ENCODE assay signal across 1 cellular context in genomic region chr1:21687081-21687529, GRCh38.
TF ChIP-seq lines count a peak whose summit lies in the region.

No MANE protein-coding gene starts in this region.

TF ChIP-seq in K562, 482 proteins besides CTCF, POLR2A, EP300 and RAD21 (continued from another document and continues in another):
- TF ChIP-seq ZBTB2 (IDR thresholded peaks at IDR 0.05) (peak; percentile 18; the same call in 1 of the 2 replicates), LEF1 (IDR thresholded peaks at IDR 0.05) (peak; percentile 67), STAT5A (IDR thresholded peaks at IDR 0.05; ENCODE audit: borderline replicate concordance, low read length) (peak; percentile 70; the same call in 1 of the 2 replicates), JUND (IDR thresholded peaks at IDR 0.05; ENCODE audit: borderline replicate concordance, low read depth, low read length) (peak; percentile 97), JUND (tag; IDR thresholded peaks at IDR 0.05; ENCODE audit: borderline replicate concordance, low read depth, low read length) (peak; percentile 96), ZNF41 (CRISPR knock-in tag; conservative IDR thresholded peaks at IDR 0.05) (no peak), ARNT (IDR thresholded peaks at IDR 0.05) (peak in 1 of 2 experiments; percentile 14; a peak in 1 of 4 replicates), TEAD4 (IDR thresholded peaks at IDR 0.05; ENCODE audit: low read length) (peak; percentile 88), TEAD4 (CRISPR knock-in tag; IDR thresholded peaks at IDR 0.05; ENCODE audit: borderline replicate concordance) (no peak), NCOA2 (IDR thresholded peaks at IDR 0.05; ENCODE audit: partially characterized antibody in 2 of 2) (peak in 1 of 2 experiments; percentile 66), TEAD2 (tag; IDR thresholded peaks at IDR 0.05) (0 out of 2 replicates have a peak, but pooled peaks have one; percentile 20), MTA1 (IDR thresholded peaks at IDR 0.05; ENCODE audit: borderline replicate concordance) (peak; percentile 32; the same call in 1 of the 2 replicates), GATAD2B (IDR thresholded peaks at IDR 0.05; ENCODE audit: borderline replicate concordance) (peak; percentile 79), SOX6 (IDR thresholded peaks at IDR 0.05) (peak; percentile 94), EP400 (IDR thresholded peaks at IDR 0.05) (peak; percentile 45; the same call in 1 of the 2 replicates), SRF (CRISPR knock-in tag; IDR thresholded peaks at IDR 0.05) (no peak), CEBPB (tag; IDR thresholded peaks at IDR 0.05) (peak; percentile 85), HDAC3 (IDR thresholded peaks at IDR 0.05; ENCODE audit: borderline replicate concordance, partially characterized antibody) (peak; percentile 78), TRIM24 (IDR thresholded peaks at IDR 0.05) (peak; percentile 49 to 84; a peak in 2 of 4 replicates), MYNN (IDR thresholded peaks at IDR 0.05) (peak; percentile 48; the same call in 1 of the 2 replicates), MYNN (CRISPR knock-in tag; IDR thresholded peaks at IDR 0.05) (no peak), CBFA2T3 (IDR thresholded peaks at IDR 0.05) (peak; percentile 92), NFE2 (IDR thresholded peaks at IDR 0.05; ENCODE audit: low read depth) (peak; percentile 37; the same call in 1 of the 2 replicates), ZNF589 (CRISPR knock-in tag; IDR thresholded peaks at IDR 0.05; ENCODE audit: low read depth) (peak; percentile 91), L3MBTL2 (IDR thresholded peaks at IDR 0.05) (peak; percentile 45; the same call in 1 of the 2 replicates), NR2C1 (IDR thresholded peaks at IDR 0.05) (no peak), NR2C1 (tag; IDR thresholded peaks at IDR 0.05) (0 out of 2 replicates have a peak, but pooled peaks have one; percentile 12), FOXK2 (conservative IDR thresholded peaks at IDR 0.05 in 1 of 2, IDR thresholded peaks at IDR 0.05 in 1 of 2; ENCODE audit: low read depth in 2 of 2) (peak; percentile 27 to 38; a peak in 2 of 4 replicates), FOXM1 (IDR thresholded peaks at IDR 0.05; ENCODE audit: low read depth) (peak; percentile 80), FOXM1 (CRISPR knock-in tag; IDR thresholded peaks at IDR 0.05; ENCODE audit: low read depth) (no peak), TCFL5 (CRISPR knock-in tag; conservative IDR thresholded peaks at IDR 0.05) (no peak), MBD1 (CRISPR knock-in tag; IDR thresholded peaks at IDR 0.05) (no peak), FUS (optimal IDR thresholded peaks at IDR 0.05; ENCODE audit: low read depth, low read length) (no peak), KDM1A (IDR thresholded peaks at IDR 0.05) (peak; percentile 81 to 87), SMARCE1 (IDR thresholded peaks at IDR 0.05) (peak; percentile 60), CHAMP1 (IDR thresholded peaks at IDR 0.05) (peak; percentile 32), UBTF (IDR thresholded peaks at IDR 0.05; ENCODE audit: borderline replicate concordance in 1 of 2, low read depth in 2 of 2, low read length in 2 of 2) (no peak), BRCA1 (IDR thresholded peaks at IDR 0.05) (no peak), BRCA1 (CRISPR knock-in tag; IDR thresholded peaks at IDR 0.05) (no peak), SUPT5H (IDR thresholded peaks at IDR 0.05) (no peak), MYBL2 (IDR thresholded peaks at IDR 0.05; ENCODE audit: low read depth) (peak; percentile 72), MYBL2 (CRISPR knock-in tag; IDR thresholded peaks at IDR 0.05; ENCODE audit: borderline replicate concordance) (no peak), ZBTB8A (IDR thresholded peaks at IDR 0.05; ENCODE audit: partially characterized antibody) (no peak), ZNF592 (IDR thresholded peaks at IDR 0.05) (peak; percentile 71), CBFA2T2 (conservative IDR thresholded peaks at IDR 0.05) (peak; percentile 81), ATF3 (IDR thresholded peaks at IDR 0.05) (peak; percentile 99), ATF3 (CRISPR knock-in tag; conservative IDR thresholded peaks at IDR 0.05) (no peak), ZKSCAN8 (CRISPR knock-in tag; IDR thresholded peaks at IDR 0.05) (0 out of 2 replicates have a peak, but pooled peaks have one; percentile 24), HDAC1 (IDR thresholded peaks at IDR 0.05) (peak in 1 of 2 experiments; percentile 67; a peak in 3 of 4 replicates), NFRKB (IDR thresholded peaks at IDR 0.05; ENCODE audit: low read depth) (0 out of 2 replicates have a peak, but pooled peaks have one; percentile 61), EHMT2 (IDR thresholded peaks at IDR 0.05) (peak; percentile 55), ZNF551 (CRISPR knock-in tag; IDR thresholded peaks at IDR 0.05) (no peak), ZNF584 (CRISPR knock-in tag; IDR thresholded peaks at IDR 0.05; ENCODE audit: low read depth) (peak; percentile 85), CSDE1 (IDR thresholded peaks at IDR 0.05) (no peak), MECOM (CRISPR knock-in tag; IDR thresholded peaks at IDR 0.05) (no peak), MYC (IDR thresholded peaks at IDR 0.05; ENCODE audit: low read depth, low read length) (peak; percentile 63; the same call in 1 of the 2 replicates), MYC (CRISPR knock-in tag; IDR thresholded peaks at IDR 0.05; ENCODE audit: borderline replicate concordance, low read depth) (no peak), ZEB2 (IDR thresholded peaks at IDR 0.05) (peak; percentile 83)
